ENCODE assay signal across 8 cellular contexts in the genomic region with DNA sequence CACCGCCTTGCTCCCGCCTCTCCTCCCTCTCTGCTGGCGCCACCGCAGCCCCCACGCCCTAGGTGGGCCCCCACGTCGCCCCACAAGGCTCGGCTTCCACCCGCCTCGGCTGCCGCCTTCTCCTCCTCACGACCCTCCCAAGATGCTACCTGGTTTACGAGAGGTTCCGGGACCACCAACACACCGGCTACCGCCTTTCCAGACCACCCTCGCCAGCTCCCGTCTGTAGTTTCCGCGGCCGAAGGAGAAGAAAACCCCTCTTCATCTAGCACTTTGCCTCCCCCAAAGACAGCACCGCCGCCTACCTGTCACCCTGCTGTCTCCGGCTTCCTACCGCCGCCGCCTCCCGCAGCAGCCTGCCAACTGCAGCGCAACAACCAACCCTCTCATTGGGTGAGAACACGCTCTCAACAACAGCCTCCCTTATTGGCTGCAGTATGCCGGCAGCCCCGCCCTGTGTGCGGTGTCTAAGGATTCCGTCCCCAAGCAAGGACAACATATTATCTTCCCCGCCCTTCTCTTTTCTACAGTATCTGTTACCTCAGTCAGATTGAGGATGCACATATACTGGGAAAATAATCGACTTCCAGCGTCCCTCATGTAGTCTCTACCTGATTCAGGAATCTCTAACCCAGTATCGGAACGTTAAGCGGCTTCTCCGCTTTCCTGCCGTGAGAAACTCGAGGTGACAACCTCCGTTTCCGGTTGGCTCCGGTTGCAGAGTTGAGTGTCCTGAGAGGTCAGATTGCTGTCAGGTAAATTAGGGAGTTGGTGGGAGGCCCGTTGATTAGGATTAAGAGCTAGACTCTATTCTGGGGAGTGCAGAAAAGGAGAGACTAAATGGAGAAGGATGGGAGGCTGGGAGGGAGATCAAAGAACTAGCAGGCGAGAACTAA. TPM values are rescaled to one million over a fixed set of nuclear protein-coding genes. Genes with fewer than 3 reads are reported as not detected.
A peak's percentile ranks its signal among the peaks of the same experiment; 100 is the strongest.
DNase-seq lines count a peak whose midpoint lies in the region; ATAC-seq and TF ChIP-seq lines count a peak whose summit lies in the region.

TSS of gene HYCC2 (minus strand) at position 367 of the 896 bp plus-strand sequence. CDS start 47,662 bp downstream, outside the sequence.
TSS of gene NDUFB3 (plus strand) at position 697 of the 896 bp plus-strand sequence. CDS start 6,882 bp downstream, outside the sequence.

- no peaks in the 10 kb centered on the region for H3K27me3 ChIP-seq in PC-3 (ENCODE audit: low read length)
- no peaks in the 10 kb centered on the region for H3K27me3 ChIP-seq in mucosa of rectum (ENCODE audit: control insufficient read depth in 2 of 2, insufficient read depth in 2 of 2, low read length in 2 of 2)

- no peak for TF ChIP-seq CTCF in PC-3 (conservative IDR thresholded peaks at IDR 0.05; ENCODE audit: low read depth, low read length)

- H3K27ac ChIP-seq in PC-3 (ENCODE audit: low read length) (peak within 1 kb of the TSS; percentile 84), mucosa of rectum (ENCODE audit: low read depth in 2 of 2, low read length in 2 of 2) (peak within 1 kb of the TSS; percentile 87 to 88)

- BruUV-seq in PC-3 (replicated peaks; lab: Mats Ljungman, UMichigan): no TSS peak

- peak; percentile 92 for TF ChIP-seq POLR2A in erythroblast (IDR thresholded peaks at IDR 0.05; ENCODE audit: low read length)

- CTCF ChIA-PET in PC-3 (lab: Charles Lee): no interaction called here

- peak within 1 kb of the TSS; percentile 95 for H2AFZ ChIP-seq in PC-3 (ENCODE audit: low read length)

- peak within 1 kb of the TSS; percentile 93 for H3K4me2 ChIP-seq in PC-3 (ENCODE audit: low read length)

- intact Hi-C loops in PC-3 (cut with micrococcal nuclease): loop anchor here (1.0 to 5.0 kb wide), 6 partner anchors 46 to 182 kb away; partner anchors contain the start of genes NIF3L1, ORC2 and PPIL3

- POLR2A ChIA-PET in PC-3 (lab: Charles Lee; ENCODE audit: unreplicated experiment): interaction anchor here (1.3 kb wide), 1 partner anchor 44 kb away, joined by 6 read pairs; the partner anchor contains the start of gene CFLAR

- H3K4me3 ChIP-seq in Jurkat, Clone E6-1 (ENCODE audit: low read length): peak within 1 kb of the TSS; percentile 64
- H3K4me3 ChIP-seq in PC-3 (ENCODE audit: low read length) (peak within 1 kb of the TSS; percentile 81), mucosa of rectum (ENCODE audit: low read length in 2 of 2) (peak within 1 kb of the TSS; percentile 94 to 100)

- H3K9ac ChIP-seq in PC-3 (ENCODE audit: low read length): peak within 1 kb of the TSS; percentile 95
- H3K9ac ChIP-seq in mucosa of rectum (ENCODE audit: low read depth in 1 of 2, low read length in 2 of 2): peak within 1 kb of the TSS; percentile 85 to 97

- no peaks in the 10 kb centered on the region for H4K20me1 ChIP-seq in PC-3 (ENCODE audit: low read length)

- H3F3A ChIP-seq in PC-3 (ENCODE audit: low read length, unreplicated experiment): peaks cover 5% of the 10 kb centered on the region

- peak; percentile 96 for DNase-seq in DMS53 treated with DMSO at 0.1 percent for 48 hours (lab: John Stamatoyannopoulos, UW; ENCODE audit: unreplicated experiment)
- peak; percentile 96 for DNase-seq in Jurkat, Clone E6-1 (ENCODE audit: low read depth, low spot score)
- DNase-seq in PC-3: peak; percentile 95
- DNase-seq in activated T-cell treated with anti-CD3 and anti-CD28 coated beads for 48 hours (ENCODE audit: low read depth): peak; percentile 84
- DNase-seq in erythroblast (lab: John Stamatoyannopoulos, UW): peak; percentile 98 to 99
- DNase-seq in stimulated activated CD8-positive, alpha-beta memory T cell treated with anti-CD3 and anti-CD28 coated beads, Interleukin-4, amount 100 ng/mL, for 48 hours: peak; percentile 90

- H3K4me1 ChIP-seq in PC-3 (ENCODE audit: insufficient read depth, low read length) (peaks cover 24% of the 10 kb centered on the region), mucosa of rectum (ENCODE audit: control insufficient read depth in 2 of 2, insufficient read depth in 2 of 2, low read length in 2 of 2) (peaks cover 25 to 27% of the 10 kb centered on the region in 2 donors)

- ATAC-seq in GM21619 (IDR thresholded peaks at IDR 0.05; ENCODE audit: unreplicated experiment): peak; percentile 98
- peak; percentile 83 for ATAC-seq in PC-3

- H3K36me3 ChIP-seq in PC-3 (ENCODE audit: low read depth, low read length) (no peaks in the 10 kb centered on the region), mucosa of rectum (ENCODE audit: control insufficient read depth in 2 of 2, insufficient read depth in 2 of 2, low read length in 2 of 2) (no peaks in the 10 kb centered on the region)

- H3K79me2 ChIP-seq in PC-3 (ENCODE audit: low read length): peaks cover 90% of the 10 kb centered on the region

- no peaks in the 10 kb centered on the region for H3K9me3 ChIP-seq in PC-3 (ENCODE audit: low read length)
- no peaks in the 10 kb centered on the region for H3K9me3 ChIP-seq in mucosa of rectum (ENCODE audit: control insufficient read depth in 2 of 2, low read length in 2 of 2)

- no peaks in the 10 kb centered on the region for H3K9me2 ChIP-seq in PC-3 (replicated peaks; ENCODE audit: low read length)

RNA-seq across cellular contexts. Expression of gene HYCC2, which starts in this region (rescaled TPM):
- polyA plus RNA-seq in Jurkat, Clone E6-1 (2012; ENCODE audit: insufficient read depth, insufficient read length): 5.3 TPM
- 3.6 and 5.5 TPM in 2 replicates for total RNA-seq in PC-3 (2014; rRNA removed)

RNA-seq across cellular contexts. Expression of gene NDUFB3, which starts in this region (rescaled TPM):
- 229 TPM for polyA plus RNA-seq in Jurkat, Clone E6-1 (2012; ENCODE audit: insufficient read depth, insufficient read length)
- total RNA-seq in PC-3 (2014; rRNA removed): 154 and 176 TPM in 2 replicates

Comparison
In these comparisons a context has a peak if more than half of its experiments do, and no peak if none do; other contexts are left out.
1. Peak in every context shown above with its lines: DNase-seq, ATAC-seq, H3K4me3 ChIP-seq and H3K27ac ChIP-seq.